Comparison of ENCODE assay signal across 8 cellular contexts in genomic region chr9:105557804-105558610, GRCh38. TPM values are rescaled to one million over a fixed set of nuclear protein-coding genes. Genes with fewer than 3 reads are reported as not detected.
A peak's percentile ranks its signal among the peaks of the same experiment; 100 is the strongest.
DNase-seq lines count a peak whose midpoint lies in the region; ATAC-seq and TF ChIP-seq lines count a peak whose summit lies in the region.

Gene FKTN (plus strand): TSS chr9:105558131. CDS start chr9:105575033, 16,902 bp downstream.

- H3K27ac ChIP-seq in coronary artery = peak within 1 kb of the TSS; percentile 57 to 72

- no peaks in the 10 kb centered on the region for H3K4me1 ChIP-seq in BE2C

- peak; percentile 95 for TF ChIP-seq POLR2A in GM19099 (IDR thresholded peaks at IDR 0.05; ENCODE audit: extremely low read depth, insufficient read length, low read depth)

- H3K4me3 ChIP-seq in BE2C (ENCODE audit: low read depth, low read length) (peak within 1 kb of the TSS; percentile 94), coronary artery (peak within 1 kb of the TSS; percentile 81)

- TF ChIP-seq CTCF in BE2C (IDR thresholded peaks at IDR 0.05; ENCODE audit: low read depth, low read length) (no peak), coronary artery (IDR thresholded peaks at IDR 0.05) (no peak)

- peaks cover 11% of the 10 kb centered on the region for H3K9me3 ChIP-seq in BE2C

- peak; percentile 92 for ATAC-seq in HG03378 (IDR thresholded peaks at IDR 0.05; ENCODE audit: unreplicated experiment)
- ATAC-seq in left lobe of liver = peak; percentile 99

- peak; percentile 88 for DNase-seq in BE2C
- peak; percentile 72 to 88 for DNase-seq in NCI-H524 (lab: John Stamatoyannopoulos, UW)
- peak; percentile 88 for DNase-seq in activated CD4-positive, alpha-beta T cell treated with anti-CD3 and anti-CD28 coated beads for 48 hours
- peak; percentile 89 for DNase-seq in coronary artery (ENCODE audit: low spot score)
- DNase-seq in left lobe of liver (ENCODE audit: low spot score) = peak; percentile 92
- DNase-seq in stimulated activated CD4-positive, alpha-beta T cell treated with anti-CD3 and anti-CD28 coated beads, Interleukin-2, amount 100 ng/mL, for 4 hours (ENCODE audit: low read depth) = peak; percentile 72

- no peaks in the 10 kb centered on the region for H3K27me3 ChIP-seq in BE2C

- H3K36me3 ChIP-seq in BE2C = no peaks in the 10 kb centered on the region

RNA-seq across cellular contexts. Expression of gene FKTN, which starts in this region (rescaled TPM):
- polyA plus RNA-seq in BE2C (2012; ENCODE audit: insufficient read depth, insufficient read length, low read depth) = 10.5 TPM
- total RNA-seq in left lobe of liver = 5.1 TPM

Comparison
In these comparisons a context has a peak if more than half of its experiments do, and no peak if none do; other contexts are left out.
1. Peak in every context shown above with its lines: DNase-seq, ATAC-seq, H3K4me3 ChIP-seq and H3K27ac ChIP-seq.